16 cellular contexts compared by ENCODE assay signal in the genomic region with DNA sequence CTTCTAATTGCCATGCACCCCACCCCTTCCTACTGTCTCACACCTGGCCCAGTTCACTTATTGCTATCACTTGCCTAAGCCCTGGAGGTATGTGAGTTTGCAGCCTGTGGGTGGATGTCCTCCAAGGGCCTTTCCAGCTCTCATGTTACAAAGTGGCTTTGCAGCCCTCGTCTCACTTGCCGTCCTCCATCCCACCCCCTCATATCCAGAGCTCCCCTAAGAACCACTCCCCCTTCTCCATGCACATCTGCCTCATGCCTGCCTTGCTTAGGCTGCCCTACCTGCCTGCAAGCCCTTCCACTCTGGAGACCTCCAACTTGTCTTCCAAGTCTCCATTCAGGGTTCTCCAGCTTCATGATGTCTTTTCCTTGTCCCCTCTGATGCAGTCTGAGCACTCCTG.
"Had no signal": no experiment of that assay in that cellular context is flagged by ENCODE, and none has a peak within 500 bp of the region (broad histone marks: within the 10 kb centered on the region; RNA-seq: fewer than 3 reads in every experiment).

No MANE protein-coding gene starts in this region.

- H3K4me1 ChIP-seq: heart left ventricle, left ventricle myocardium inferior, lower lobe of right lung, right atrium auricular region had no signal

- H3K4me3 Mint-ChIP-seq: dendritic cell treated with granulocyte-macrophage colony-stimulating factor and Interleukin-4, amounts not matched to agents 40 ng/mL and 50 ng/mL, for 4 days; memory B cell; naive B cell; nephron had no signal

- H3K9me3 Mint-ChIP-seq: dendritic cell treated with granulocyte-macrophage colony-stimulating factor and Interleukin-4, amounts not matched to agents 40 ng/mL and 50 ng/mL, for 4 days had no signal

- H3K9me3 ChIP-seq: lower lobe of right lung, neutrophil had no signal

- H3K27ac Mint-ChIP-seq: dendritic cell treated with granulocyte-macrophage colony-stimulating factor and Interleukin-4, amounts not matched to agents 40 ng/mL and 50 ng/mL, for 4 days; memory B cell; nephron had no signal

- H3K27ac ChIP-seq: heart left ventricle, left ventricle myocardium inferior, lower lobe of right lung, neutrophil, right atrium auricular region had no signal

- H3K4me1 Mint-ChIP-seq: memory B cell, naive B cell had no signal

- H3K36me3 ChIP-seq: heart left ventricle, left ventricle myocardium inferior, lower lobe of right lung, neutrophil, right atrium auricular region had no signal

- ATAC-seq: heart left ventricle, lower lobe of right lung had no signal

- H3K36me3 Mint-ChIP-seq: naive B cell had no signal

- H3K4me3 ChIP-seq: heart left ventricle, left ventricle myocardium inferior, lower lobe of right lung, right atrium auricular region had no signal

- DNase-seq: erythroblast; foreskin melanocyte; heart left ventricle; hippocampal formation; left ventricle myocardium inferior; lower lobe of right lung; naive B cell; small intestine; stimulated activated CD4-positive, alpha-beta T cell treated with anti-CD3 and anti-CD28 coated beads, Interleukin-2, amount 100 ng/mL, for 48 hours; stimulated activated naive CD4-positive, alpha-beta T cell treated with Interleukin-2 at 50 U/mL for 16 hours; trophoblast cell had no signal
